1 cellular context compared by ENCODE assay signal in the genomic region with DNA sequence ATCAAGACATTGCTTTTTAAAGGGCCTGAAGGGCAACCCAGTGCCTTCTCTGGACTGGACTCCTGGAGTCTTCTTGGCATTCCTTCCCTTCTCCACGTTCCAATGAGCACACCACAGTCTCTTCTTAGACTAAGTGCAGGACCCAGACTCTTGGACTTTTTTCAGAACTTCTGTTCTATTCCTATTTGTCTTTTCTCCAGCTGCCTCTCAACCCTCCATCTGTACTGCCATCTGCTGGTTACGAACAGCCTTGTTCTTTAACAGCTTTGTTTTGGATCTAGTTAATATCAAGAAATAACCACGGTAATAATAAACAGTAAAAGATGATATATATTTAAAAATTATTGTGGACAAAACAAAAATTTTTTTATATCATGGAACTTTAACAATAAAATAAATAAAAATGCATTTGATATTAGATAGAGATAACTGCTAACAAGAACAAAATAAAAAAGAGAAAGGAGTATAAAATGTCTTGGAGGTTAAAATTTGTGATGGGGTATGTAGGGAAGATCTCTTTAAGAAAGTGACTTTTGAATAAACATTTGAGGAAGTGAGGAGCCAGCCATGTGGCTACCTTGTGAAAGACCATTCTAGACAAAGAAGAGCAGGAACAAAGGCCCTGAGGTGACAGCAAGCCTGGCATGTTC.
TF ChIP-seq lines count a peak whose summit lies in the region.

No MANE protein-coding gene starts in this region.

TF ChIP-seq in H1, 55 proteins besides CTCF, POLR2A, EP300 and RAD21 (continued from another document):
- TF ChIP-seq BACH1 (IDR thresholded peaks at IDR 0.05; ENCODE audit: low read length): no peak
TF ChIP-seq in H1: peak in this region for 0.
